Comparison of ENCODE assay signal across 13 cellular contexts in genomic region chr19:55684946-55685681, GRCh38. TPM values are rescaled to one million over a fixed set of nuclear protein-coding genes. Genes with fewer than 3 reads are reported as not detected.
DNase-seq lines count a peak whose midpoint lies in the region; ATAC-seq and TF ChIP-seq lines count a peak whose summit lies in the region.
"Had no signal": no experiment of that assay in that cellular context is flagged by ENCODE, and none has a peak within 500 bp of the region (broad histone marks: within the 10 kb centered on the region; RNA-seq: fewer than 3 reads in every experiment).

No MANE protein-coding gene starts in this region.

- H3K4me3 ChIP-seq in mucosa of stomach (ENCODE audit: low read length) (no peak overlapping the region), upper lobe of right lung (no peak overlapping the region)
- H3K4me3 ChIP-seq: ovary had no signal

- H3K27me3 ChIP-seq in mucosa of stomach (ENCODE audit: control insufficient read depth, insufficient read depth, low read length) = no peaks in the 10 kb centered on the region
- no peaks in the 10 kb centered on the region for H3K27me3 ChIP-seq in upper lobe of right lung
- H3K27me3 ChIP-seq: brain microvascular endothelial cell, ovary had no signal

- H3K4me1 ChIP-seq in mucosa of stomach (ENCODE audit: control insufficient read depth, insufficient read depth, low read length) (peaks cover 92% of the 10 kb centered on the region), upper lobe of right lung (peaks cover 7% of the 10 kb centered on the region)

- peak overlapping the region; percentile 38 for H3K9ac ChIP-seq in mucosa of stomach (ENCODE audit: low read length)
- H3K9ac ChIP-seq: SK-N-SH had no signal

- H3K36me3 ChIP-seq in mucosa of stomach (ENCODE audit: control insufficient read depth, insufficient read depth, low read length) (peaks cover 39% of the 10 kb centered on the region), upper lobe of right lung (peaks cover 85% of the 10 kb centered on the region)
- H3K36me3 ChIP-seq: ovary had no signal

- DNase-seq in inferior parietal cortex (ENCODE audit: extremely low spot score) = no peak
- DNase-seq in upper lobe of right lung = no peak
- DNase-seq: activated CD4-positive, alpha-beta T cell treated with anti-CD3 and anti-CD28 coated beads, Interleukin-2, amount 50 U/mL, for 1 hour; activated T-cell treated with anti-CD3 and anti-CD28 coated beads, Interleukin-2, amount 50 U/mL, for 1 hour; brain microvascular endothelial cell; effector CD8-positive, alpha-beta T cell; NCI-H187 treated with DMSO at 0.1 percent for 48 hours; NCI-H510A; SK-N-SH; stimulated activated naive CD4-positive, alpha-beta T cell treated with Interleukin-2 at 50 U/mL for 16 hours had no signal

- H3K9me3 ChIP-seq in mucosa of stomach (ENCODE audit: control insufficient read depth, low read length) = no peaks in the 10 kb centered on the region
- H3K9me3 ChIP-seq in upper lobe of right lung = no peaks in the 10 kb centered on the region
- H3K9me3 ChIP-seq: ovary, SK-N-SH had no signal

- H3K27ac ChIP-seq in VCaP (peak overlapping the region; percentile 92), upper lobe of right lung (no peak overlapping the region)
- H3K27ac ChIP-seq: brain microvascular endothelial cell, ovary had no signal

- intact Hi-C loops in upper lobe of right lung (cut with DNase I) = no loop called here

- ATAC-seq in upper lobe of right lung = no peak

- no peak for TF ChIP-seq CTCF in VCaP (conservative IDR thresholded peaks at IDR 0.05)
- no peak for TF ChIP-seq CTCF in upper lobe of right lung (IDR thresholded peaks at IDR 0.05)

RNA-seq across cellular contexts. Expression of gene EPN1, which starts 10.1 kb away (rescaled TPM):
- total RNA-seq in upper lobe of right lung = 117 TPM

RNA-seq across cellular contexts. Expression of gene U2AF2, which starts 30.3 kb away (rescaled TPM):
- total RNA-seq in upper lobe of right lung = 142 TPM

RNA-seq across cellular contexts. Expression of gene CCDC106, which starts 37.1 kb away (rescaled TPM):
- 11.1 TPM for total RNA-seq in upper lobe of right lung

RNA-seq across cellular contexts. Expression of gene ZNF581, which starts 41.7 kb away (rescaled TPM):
- 16.4 TPM for total RNA-seq in upper lobe of right lung

RNA-seq across cellular contexts. Expression of gene ZNF580, which starts 44.3 kb away (rescaled TPM):
- total RNA-seq in upper lobe of right lung = 30.7 TPM
